7 cellular contexts compared by ENCODE assay signal in the genomic region with DNA sequence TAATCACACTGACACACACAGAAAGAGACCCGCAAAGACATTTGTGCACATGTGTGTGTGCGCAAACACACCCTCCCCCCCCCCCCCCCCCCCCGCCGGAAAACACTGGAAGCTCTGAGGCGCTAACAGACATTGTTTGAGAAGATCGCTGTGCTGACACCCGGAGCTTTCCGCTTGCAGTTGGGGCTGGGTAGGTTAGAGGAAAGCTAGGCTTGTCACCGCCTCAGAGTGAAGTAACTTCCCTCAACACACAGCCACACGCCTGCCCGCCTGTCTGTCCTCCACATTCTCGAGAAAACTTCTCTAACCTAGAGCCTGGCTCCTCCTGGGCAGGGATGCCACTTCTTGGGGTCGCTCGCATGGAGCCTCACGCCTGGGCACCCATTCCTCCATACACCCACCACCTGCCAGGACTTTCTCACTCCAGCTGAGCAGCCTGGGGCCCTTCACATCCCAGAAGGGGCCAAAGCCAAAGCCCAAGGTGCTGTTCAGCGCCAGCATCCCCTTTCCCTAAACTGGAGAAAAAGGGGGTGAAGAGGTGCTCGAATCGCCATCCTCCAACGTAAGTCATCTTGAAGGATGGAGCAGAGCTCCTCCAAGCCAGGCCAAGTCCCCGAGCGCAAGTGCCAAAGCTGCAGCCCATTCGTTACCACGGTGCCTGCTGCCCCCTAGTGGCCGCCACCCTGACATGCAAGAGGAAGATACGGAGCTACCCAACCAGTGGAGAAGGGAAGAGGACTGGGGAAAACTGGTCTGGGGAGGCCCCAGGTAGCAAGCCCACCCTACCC.
DNase-seq lines count a peak whose midpoint lies in the region; ATAC-seq and TF ChIP-seq lines count a peak whose summit lies in the region.

No MANE protein-coding gene starts in this region.

- H3K9me3 ChIP-seq in breast epithelium, result no peaks in the 10 kb centered on the region

- DNase-seq in NCI-H2107 (lab: John Stamatoyannopoulos, UW) (peak; percentile 44), WTC11 (ENCODE audit: low spot score) (peak; percentile 93), breast epithelium (ENCODE audit: low spot score in 2 of 2) (peak; percentile 39 to 69), islet precursor cell (peak; percentile 94)
- peak; percentile 65 to 76 (median 71) for DNase-seq in stimulated activated CD4-positive, alpha-beta T cell treated with anti-CD3 and anti-CD28 coated beads, Interleukin-1b, Interleukin-23, amount 100 ng/mL, for 24 hours (ENCODE audit: low read depth in 4 of 4, low spot score in 1 of 4)

- intact Hi-C loops in breast epithelium (cut with DNase I; ENCODE audit: low total_unique reads), result loop anchor here (1.0 to 5.0 kb wide), 3 partner anchors 30 to 150 kb away; no protein-coding TSS in a partner anchor

- H3K36me3 ChIP-seq in breast epithelium, result no peaks in the 10 kb centered on the region

- peaks cover 11% of the 10 kb centered on the region for H3K36me3 Mint-ChIP-seq in WTC11

- H3K9me3 Mint-ChIP-seq in WTC11, result no peaks in the 10 kb centered on the region

- H3K4me1 Mint-ChIP-seq in WTC11, result peaks cover 9% of the 10 kb centered on the region

- POLR2A ChIA-PET in WTC11 (lab: Charles Lee), result interaction anchor here (0.6 to 1.3 kb wide), 7 partner anchors 32 to 390 kb away, joined by 3 to 6 read pairs (median 3); partner anchors contain the start of gene TLCD1

- no peaks in the 10 kb centered on the region for H3K27me3 Mint-ChIP-seq in WTC11 (ENCODE audit: low read depth)

- peaks cover 5 to 14% of the 10 kb centered on the region in 2 donors for H3K4me1 ChIP-seq in breast epithelium

- CTCF ChIA-PET in WTC11 (lab: Charles Lee), result interaction anchor here (0.6 to 14.7 kb wide), 105 partner anchors 8 to 732 kb away, joined by 3 to 762 read pairs (median 5); partner anchors contain the start of genes BLTP2, CORO6, DHRS13 and FLOT2

- TF ChIP-seq CTCF in GM12872 (IDR thresholded peaks at IDR 0.05; ENCODE audit: insufficient read depth, low read depth, low read length), result peak; percentile 94
- peak; percentile 98 for TF ChIP-seq CTCF in WTC11 (IDR thresholded peaks at IDR 0.05)
- TF ChIP-seq CTCF in breast epithelium (IDR thresholded peaks at IDR 0.05), result peak; percentile 66 to 78 (median 71)

- no peak overlapping the region for H3K27ac ChIP-seq in breast epithelium

- no peaks in the 10 kb centered on the region for H3K27me3 ChIP-seq in breast epithelium

- H3K4me3 ChIP-seq in breast epithelium, result no peak overlapping the region

- ATAC-seq in WTC11, result peak; percentile 72
- ATAC-seq in HG03097 (IDR thresholded peaks at IDR 0.05; ENCODE audit: low FRiP score, unreplicated experiment), result no peak

- no peak overlapping the region for H3K27ac Mint-ChIP-seq in WTC11

- no peak overlapping the region for H3K4me3 Mint-ChIP-seq in WTC11

- TF ChIP-seq POLR2A in breast epithelium (IDR thresholded peaks at IDR 0.05), result no peak

TF ChIP-seq in WTC11, 78 proteins besides CTCF, POLR2A, EP300 and RAD21:
- TF ChIP-seq GABPB1 (CRISPR knock-in tag; IDR thresholded peaks at IDR 0.05), result no peak
- peak; percentile 62 for TF ChIP-seq PRDM15 (CRISPR knock-in tag; IDR thresholded peaks at IDR 0.05)

Comparison
In these comparisons a context has a peak if more than half of its experiments do, and no peak if none do; other contexts are left out.
1. DNase-seq: peak in every context shown above with its lines; median percentile 94 in islet precursor cell; 93 in WTC11; 71 in stimulated activated CD4-positive, alpha-beta T cell treated with anti-CD3 and anti-CD28 coated beads, Interleukin-1b, Interleukin-23, amount 100 ng/mL, for 24 hours; 54 in breast epithelium; 44 in NCI-H2107.